ENCODE assay signal across 24 cellular contexts in genomic region chr1:158945061-158945460, GRCh38. TPM values are rescaled to one million over a fixed set of nuclear protein-coding genes. Genes with fewer than 3 reads are reported as not detected.
"Had no signal": no experiment of that assay in that cellular context is flagged by ENCODE, and none has a peak within 500 bp of the region (broad histone marks: within the 10 kb centered on the region; RNA-seq: fewer than 3 reads in every experiment).

No MANE protein-coding gene starts in this region.

- H3K79me2 ChIP-seq: hepatocyte had no signal

- H3K27ac ChIP-seq: brain microvascular endothelial cell, esophagus squamous epithelium, hepatocyte, ovary, psoas muscle, transverse colon, vagina had no signal

- H3K4me3 Mint-ChIP-seq: activated CD4-positive, alpha-beta T cell treated with anti-CD3 and anti-CD28 coated beads, Interleukin-2, amount 10 ng/mL, durations not matched to agents 24 days and 14 days; activated CD8-positive, alpha-beta T cell treated with anti-CD3 and anti-CD28 coated beads for 36 hours; activated T-cell treated with anti-CD3 and anti-CD28 coated beads, Interleukin-2, amount 50 U/mL, for 24 hours; naive thymus-derived CD4-positive, alpha-beta T cell; stimulated activated naive CD8-positive, alpha-beta T cell treated with anti-CD3 and anti-CD28 coated beads, Interleukin-15, Interleukin-2, amounts not matched to agents 100 ng/mL and 50 ng/mL, for 24 hours had no signal

- DNase-seq: activated CD4-positive, alpha-beta T cell treated with anti-CD3 and anti-CD28 coated beads, Interleukin-2, amount 10 ng/mL, durations not matched to agents 24 days and 14 days; activated CD8-positive, alpha-beta T cell treated with anti-CD3 and anti-CD28 coated beads for 36 hours; activated effector memory CD4-positive, alpha-beta T cell treated with anti-CD3 and anti-CD28 coated beads, Interleukin-2, amount 50 U/mL, for 16 hours; activated naive CD4-positive, alpha-beta T cell treated with anti-CD3 and anti-CD28 coated beads, Interleukin-2, amount 50 U/mL, for 16 hours; activated T-cell treated with anti-CD3 and anti-CD28 coated beads, Interleukin-2, amount 50 U/mL, for 24 hours; aorta; brain microvascular endothelial cell; cortex of kidney; effector CD4-positive, alpha-beta T cell; esophagus squamous epithelium; left cardiac atrium; mesendoderm; naive thymus-derived CD4-positive, alpha-beta T cell; ovary; psoas muscle; right cardiac atrium; T-helper 9 cell; transverse colon had no signal

- H3K27me3 ChIP-seq: brain microvascular endothelial cell, esophagus squamous epithelium, hepatocyte, ovary, transverse colon, vagina had no signal

- ATAC-seq: activated CD8-positive, alpha-beta T cell treated with anti-CD3 and anti-CD28 coated beads for 36 hours; left cardiac atrium; naive thymus-derived CD4-positive, alpha-beta T cell; psoas muscle; right cardiac atrium had no signal

- H2AFZ ChIP-seq: hepatocyte had no signal

- H3K4me2 ChIP-seq: hepatocyte had no signal

- H3K9me3 Mint-ChIP-seq: activated CD4-positive, alpha-beta T cell treated with anti-CD3 and anti-CD28 coated beads, Interleukin-2, amount 10 ng/mL, durations not matched to agents 24 days and 14 days; activated CD8-positive, alpha-beta T cell treated with anti-CD3 and anti-CD28 coated beads for 36 hours; activated T-cell treated with anti-CD3 and anti-CD28 coated beads, Interleukin-2, amount 50 U/mL, for 24 hours; stimulated activated naive CD8-positive, alpha-beta T cell treated with anti-CD3 and anti-CD28 coated beads, Interleukin-15, Interleukin-2, amounts not matched to agents 100 ng/mL and 50 ng/mL, for 24 hours had no signal

- H3K4me3 ChIP-seq: esophagus squamous epithelium, hepatocyte, ovary, psoas muscle, transverse colon, vagina had no signal

- H3K36me3 ChIP-seq: brain microvascular endothelial cell, esophagus squamous epithelium, ovary, transverse colon, vagina had no signal

- H3K9me3 ChIP-seq: esophagus squamous epithelium, ovary, psoas muscle, transverse colon, vagina had no signal

- H3K27me3 Mint-ChIP-seq: activated T-cell treated with anti-CD3 and anti-CD28 coated beads, Interleukin-2, amount 50 U/mL, for 24 hours; stimulated activated naive CD8-positive, alpha-beta T cell treated with anti-CD3 and anti-CD28 coated beads, Interleukin-15, Interleukin-2, amounts not matched to agents 100 ng/mL and 50 ng/mL, for 24 hours had no signal

- H3K4me1 ChIP-seq: esophagus squamous epithelium, psoas muscle, transverse colon, vagina had no signal

- H3K27ac Mint-ChIP-seq: activated CD4-positive, alpha-beta T cell treated with anti-CD3 and anti-CD28 coated beads, Interleukin-2, amount 10 ng/mL, durations not matched to agents 24 days and 14 days; activated CD8-positive, alpha-beta T cell treated with anti-CD3 and anti-CD28 coated beads for 36 hours; activated T-cell treated with anti-CD3 and anti-CD28 coated beads, Interleukin-2, amount 50 U/mL, for 24 hours; naive thymus-derived CD4-positive, alpha-beta T cell; stimulated activated naive CD8-positive, alpha-beta T cell treated with anti-CD3 and anti-CD28 coated beads, Interleukin-15, Interleukin-2, amounts not matched to agents 100 ng/mL and 50 ng/mL, for 24 hours had no signal

RNA-seq across cellular contexts. Expression of gene PYHIN1, which starts 13.7 kb away (rescaled TPM):
- total RNA-seq: fibroblast of villous mesenchyme, glomerular endothelial cell, hepatocyte, skeletal muscle tissue had no signal
